Comparison of ENCODE assay signal across 1 cellular context in the genomic region with DNA sequence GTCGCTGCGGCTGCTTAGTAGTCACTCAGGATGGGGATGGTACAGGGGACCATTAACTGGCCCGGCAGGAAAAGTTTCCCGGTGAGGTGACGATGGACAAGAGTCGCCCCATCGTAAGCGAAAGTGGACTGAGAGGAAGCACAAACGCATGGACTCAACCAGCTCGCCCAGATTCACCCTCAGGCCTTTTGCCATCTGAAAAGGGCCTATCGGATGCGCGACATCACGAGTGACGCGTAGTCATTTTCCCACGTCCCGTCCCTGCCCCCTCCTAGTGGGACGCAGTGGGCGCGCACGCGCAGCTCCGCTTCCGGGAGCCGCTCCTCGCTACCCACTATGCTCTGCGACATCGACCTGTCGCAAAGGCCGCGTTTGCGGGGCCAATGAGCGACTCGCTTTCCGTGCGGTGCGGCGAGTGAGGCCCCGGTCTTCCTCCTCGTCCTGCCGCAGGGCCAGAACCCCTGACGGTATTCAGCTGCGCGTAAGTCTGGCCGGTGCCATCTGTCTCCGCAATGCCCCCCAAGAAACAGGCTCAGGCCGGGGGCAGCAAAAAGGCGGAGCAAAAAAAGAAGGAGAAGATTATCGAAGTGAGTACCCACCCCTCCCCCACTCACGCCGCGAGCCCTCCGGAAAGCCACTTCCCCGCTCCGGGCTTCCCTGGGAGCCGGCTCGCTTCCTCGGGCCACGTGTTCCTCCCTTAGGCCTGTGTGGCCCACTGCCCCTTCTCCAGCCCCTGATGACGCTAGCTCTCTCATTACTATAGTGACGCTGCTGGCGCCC.
TF ChIP-seq lines count a peak whose summit lies in the region.

Gene ZC3H15 (plus strand): TSS at position 390 of the 780 bp plus-strand sequence. CDS start 123 bp downstream, at position 513.

TF ChIP-seq in K562, 482 proteins besides CTCF, POLR2A, EP300 and RAD21 (continued from another document and continues in another):
- TF ChIP-seq, protein P1, sequence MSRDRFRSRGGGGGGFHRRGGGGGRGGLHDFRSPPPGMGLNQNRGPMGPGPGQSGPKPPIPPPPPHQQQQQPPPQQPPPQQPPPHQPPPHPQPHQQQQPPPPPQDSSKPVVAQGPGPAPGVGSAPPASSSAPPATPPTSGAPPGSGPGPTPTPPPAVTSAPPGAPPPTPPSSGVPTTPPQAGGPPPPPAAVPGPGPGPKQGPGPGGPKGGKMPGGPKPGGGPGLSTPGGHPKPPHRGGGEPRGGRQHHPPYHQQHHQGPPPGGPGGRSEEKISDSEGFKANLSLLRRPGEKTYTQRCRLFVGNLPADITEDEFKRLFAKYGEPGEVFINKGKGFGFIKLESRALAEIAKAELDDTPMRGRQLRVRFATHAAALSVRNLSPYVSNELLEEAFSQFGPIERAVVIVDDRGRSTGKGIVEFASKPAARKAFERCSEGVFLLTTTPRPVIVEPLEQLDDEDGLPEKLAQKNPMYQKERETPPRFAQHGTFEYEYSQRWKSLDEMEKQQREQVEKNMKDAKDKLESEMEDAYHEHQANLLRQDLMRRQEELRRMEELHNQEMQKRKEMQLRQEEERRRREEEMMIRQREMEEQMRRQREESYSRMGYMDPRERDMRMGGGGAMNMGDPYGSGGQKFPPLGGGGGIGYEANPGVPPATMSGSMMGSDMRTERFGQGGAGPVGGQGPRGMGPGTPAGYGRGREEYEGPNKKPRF (IDR thresholded peaks at IDR 0.05; ENCODE audit: low read depth, low read length): no peak
- no peak for TF ChIP-seq CTCFL (IDR thresholded peaks at IDR 0.05; ENCODE audit: borderline replicate concordance, insufficient read depth, low read depth, low read length, poor library complexity, severe bottlenecking)
- no peak; the same call in 1 of the 2 replicates for TF ChIP-seq NFIC (IDR thresholded peaks at IDR 0.05)
- peak; percentile 84 for TF ChIP-seq GABPB1 (CRISPR knock-in tag; IDR thresholded peaks at IDR 0.05)
- no peak for TF ChIP-seq ZSCAN29 (IDR thresholded peaks at IDR 0.05)
- no peak for TF ChIP-seq ERF (CRISPR knock-in tag; IDR thresholded peaks at IDR 0.05)
- TF ChIP-seq ZNF75A (CRISPR knock-in tag; IDR thresholded peaks at IDR 0.05): no peak
- no peak; the same call in 1 of the 2 replicates for TF ChIP-seq NCOA1 (IDR thresholded peaks at IDR 0.05; ENCODE audit: low read depth)
- no peak; the same call in none of the 2 replicates for TF ChIP-seq TFE3 (CRISPR knock-in tag; IDR thresholded peaks at IDR 0.05)
- no peak for TF ChIP-seq NUFIP1 (IDR thresholded peaks at IDR 0.05; ENCODE audit: partially characterized antibody)
- 0 out of 2 replicates have a peak, but pooled peaks have one; percentile 40 for TF ChIP-seq TRIM28 (IDR thresholded peaks at IDR 0.05)
- TF ChIP-seq, protein P2, sequence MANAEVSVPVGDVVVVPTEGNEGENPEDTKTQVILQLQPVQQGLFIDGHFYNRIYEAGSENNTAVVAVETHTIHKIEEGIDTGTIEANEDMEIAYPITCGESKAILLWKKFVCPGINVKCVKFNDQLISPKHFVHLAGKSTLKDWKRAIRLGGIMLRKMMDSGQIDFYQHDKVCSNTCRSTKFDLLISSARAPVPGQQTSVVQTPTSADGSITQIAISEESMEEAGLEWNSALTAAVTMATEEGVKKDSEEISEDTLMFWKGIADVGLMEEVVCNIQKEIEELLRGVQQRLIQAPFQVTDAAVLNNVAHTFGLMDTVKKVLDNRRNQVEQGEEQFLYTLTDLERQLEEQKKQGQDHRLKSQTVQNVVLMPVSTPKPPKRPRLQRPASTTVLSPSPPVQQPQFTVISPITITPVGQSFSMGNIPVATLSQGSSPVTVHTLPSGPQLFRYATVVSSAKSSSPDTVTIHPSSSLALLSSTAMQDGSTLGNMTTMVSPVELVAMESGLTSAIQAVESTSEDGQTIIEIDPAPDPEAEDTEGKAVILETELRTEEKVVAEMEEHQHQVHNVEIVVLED (CRISPR knock-in tag; IDR thresholded peaks at IDR 0.05): peak; percentile 84
- TF ChIP-seq, protein P3, sequence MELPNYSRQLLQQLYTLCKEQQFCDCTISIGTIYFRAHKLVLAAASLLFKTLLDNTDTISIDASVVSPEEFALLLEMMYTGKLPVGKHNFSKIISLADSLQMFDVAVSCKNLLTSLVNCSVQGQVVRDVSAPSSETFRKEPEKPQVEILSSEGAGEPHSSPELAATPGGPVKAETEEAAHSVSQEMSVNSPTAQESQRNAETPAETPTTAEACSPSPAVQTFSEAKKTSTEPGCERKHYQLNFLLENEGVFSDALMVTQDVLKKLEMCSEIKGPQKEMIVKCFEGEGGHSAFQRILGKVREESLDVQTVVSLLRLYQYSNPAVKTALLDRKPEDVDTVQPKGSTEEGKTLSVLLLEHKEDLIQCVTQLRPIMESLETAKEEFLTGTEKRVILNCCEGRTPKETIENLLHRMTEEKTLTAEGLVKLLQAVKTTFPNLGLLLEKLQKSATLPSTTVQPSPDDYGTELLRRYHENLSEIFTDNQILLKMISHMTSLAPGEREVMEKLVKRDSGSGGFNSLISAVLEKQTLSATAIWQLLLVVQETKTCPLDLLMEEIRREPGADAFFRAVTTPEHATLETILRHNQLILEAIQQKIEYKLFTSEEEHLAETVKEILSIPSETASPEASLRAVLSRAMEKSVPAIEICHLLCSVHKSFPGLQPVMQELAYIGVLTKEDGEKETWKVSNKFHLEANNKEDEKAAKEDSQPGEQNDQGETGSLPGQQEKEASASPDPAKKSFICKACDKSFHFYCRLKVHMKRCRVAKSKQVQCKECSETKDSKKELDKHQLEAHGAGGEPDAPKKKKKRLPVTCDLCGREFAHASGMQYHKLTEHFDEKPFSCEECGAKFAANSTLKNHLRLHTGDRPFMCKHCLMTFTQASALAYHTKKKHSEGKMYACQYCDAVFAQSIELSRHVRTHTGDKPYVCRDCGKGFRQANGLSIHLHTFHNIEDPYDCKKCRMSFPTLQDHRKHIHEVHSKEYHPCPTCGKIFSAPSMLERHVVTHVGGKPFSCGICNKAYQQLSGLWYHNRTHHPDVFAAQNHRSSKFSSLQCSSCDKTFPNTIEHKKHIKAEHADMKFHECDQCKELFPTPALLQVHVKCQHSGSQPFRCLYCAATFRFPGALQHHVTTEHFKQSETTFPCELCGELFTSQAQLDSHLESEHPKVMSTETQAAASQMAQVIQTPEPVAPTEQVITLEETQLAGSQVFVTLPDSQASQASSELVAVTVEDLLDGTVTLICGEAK (IDR thresholded peaks at IDR 0.05): 0 out of 2 replicates have a peak, but pooled peaks have one; percentile 43
- TF ChIP-seq, protein P3 (CRISPR knock-in tag; IDR thresholded peaks at IDR 0.05): no peak
- TF ChIP-seq ZSCAN32 (CRISPR knock-in tag; IDR thresholded peaks at IDR 0.05): no peak
- no peak for TF ChIP-seq GTF2A2 (tag; IDR thresholded peaks at IDR 0.05)
- TF ChIP-seq ZNF212 (CRISPR knock-in tag; IDR thresholded peaks at IDR 0.05): no peak
- peak in 1 of 2 experiments; percentile 89; a peak in 1 of 4 replicates for TF ChIP-seq SIN3A (IDR thresholded peaks at IDR 0.05; ENCODE audit: borderline replicate concordance in 2 of 2, control insufficient read depth in 1 of 2, low read depth in 2 of 2, low read length in 2 of 2)
- no peak for TF ChIP-seq TCF7L2 (IDR thresholded peaks at IDR 0.05; ENCODE audit: low read depth, low read length)
- TF ChIP-seq, protein P4, sequence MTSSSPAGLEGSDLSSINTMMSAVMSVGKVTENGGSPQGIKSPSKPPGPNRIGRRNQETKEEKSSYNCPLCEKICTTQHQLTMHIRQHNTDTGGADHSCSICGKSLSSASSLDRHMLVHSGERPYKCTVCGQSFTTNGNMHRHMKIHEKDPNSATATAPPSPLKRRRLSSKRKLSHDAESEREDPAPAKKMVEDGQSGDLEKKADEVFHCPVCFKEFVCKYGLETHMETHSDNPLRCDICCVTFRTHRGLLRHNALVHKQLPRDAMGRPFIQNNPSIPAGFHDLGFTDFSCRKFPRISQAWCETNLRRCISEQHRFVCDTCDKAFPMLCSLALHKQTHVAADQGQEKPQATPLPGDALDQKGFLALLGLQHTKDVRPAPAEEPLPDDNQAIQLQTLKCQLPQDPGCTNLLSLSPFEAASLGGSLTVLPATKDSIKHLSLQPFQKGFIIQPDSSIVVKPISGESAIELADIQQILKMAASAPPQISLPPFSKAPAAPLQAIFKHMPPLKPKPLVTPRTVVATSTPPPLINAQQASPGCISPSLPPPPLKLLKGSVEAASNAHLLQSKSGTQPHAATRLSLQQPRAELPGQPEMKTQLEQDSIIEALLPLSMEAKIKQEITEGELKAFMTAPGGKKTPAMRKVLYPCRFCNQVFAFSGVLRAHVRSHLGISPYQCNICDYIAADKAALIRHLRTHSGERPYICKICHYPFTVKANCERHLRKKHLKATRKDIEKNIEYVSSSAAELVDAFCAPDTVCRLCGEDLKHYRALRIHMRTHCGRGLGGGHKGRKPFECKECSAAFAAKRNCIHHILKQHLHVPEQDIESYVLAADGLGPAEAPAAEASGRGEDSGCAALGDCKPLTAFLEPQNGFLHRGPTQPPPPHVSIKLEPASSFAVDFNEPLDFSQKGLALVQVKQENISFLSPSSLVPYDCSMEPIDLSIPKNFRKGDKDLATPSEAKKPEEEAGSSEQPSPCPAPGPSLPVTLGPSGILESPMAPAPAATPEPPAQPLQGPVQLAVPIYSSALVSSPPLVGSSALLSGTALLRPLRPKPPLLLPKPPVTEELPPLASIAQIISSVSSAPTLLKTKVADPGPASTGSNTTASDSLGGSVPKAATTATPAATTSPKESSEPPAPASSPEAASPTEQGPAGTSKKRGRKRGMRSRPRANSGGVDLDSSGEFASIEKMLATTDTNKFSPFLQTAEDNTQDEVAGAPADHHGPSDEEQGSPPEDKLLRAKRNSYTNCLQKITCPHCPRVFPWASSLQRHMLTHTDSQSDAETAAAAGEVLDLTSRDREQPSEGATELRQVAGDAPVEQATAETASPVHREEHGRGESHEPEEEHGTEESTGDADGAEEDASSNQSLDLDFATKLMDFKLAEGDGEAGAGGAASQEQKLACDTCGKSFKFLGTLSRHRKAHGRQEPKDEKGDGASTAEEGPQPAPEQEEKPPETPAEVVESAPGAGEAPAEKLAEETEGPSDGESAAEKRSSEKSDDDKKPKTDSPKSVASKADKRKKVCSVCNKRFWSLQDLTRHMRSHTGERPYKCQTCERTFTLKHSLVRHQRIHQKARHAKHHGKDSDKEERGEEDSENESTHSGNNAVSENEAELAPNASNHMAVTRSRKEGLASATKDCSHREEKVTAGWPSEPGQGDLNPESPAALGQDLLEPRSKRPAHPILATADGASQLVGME (CRISPR knock-in tag; IDR thresholded peaks at IDR 0.05): peak; percentile 81; the same call in 1 of the 2 replicates
